Comparison of ENCODE assay signal across 17 cellular contexts in the genomic region with DNA sequence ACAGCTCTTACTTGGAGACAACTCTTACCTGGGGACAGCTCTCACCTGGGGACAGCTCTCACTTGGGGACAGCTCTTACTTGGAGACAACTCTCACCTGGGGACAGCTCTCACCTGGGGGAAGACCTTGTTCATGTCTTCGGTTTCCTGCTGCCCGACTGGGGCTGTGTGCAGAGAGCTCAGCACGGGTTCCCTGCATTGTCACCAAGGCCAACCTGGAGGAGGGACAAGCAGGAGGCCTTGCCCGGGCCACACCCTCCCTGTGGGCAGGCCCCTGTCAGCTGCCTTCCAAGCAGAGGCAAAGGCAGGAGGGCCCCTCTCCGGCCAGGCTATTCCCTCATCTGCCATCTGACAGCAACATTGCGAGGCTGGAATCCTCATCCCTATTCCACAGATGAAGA. TPM values are rescaled to one million over a fixed set of nuclear protein-coding genes. Genes with fewer than 3 reads are reported as not detected.
DNase-seq lines count a peak whose midpoint lies in the region; ATAC-seq, FAIRE-seq and TF ChIP-seq lines count a peak whose summit lies in the region.
"Had no signal": no experiment of that assay in that cellular context is flagged by ENCODE, and none has a peak within 500 bp of the region (broad histone marks: within the 10 kb centered on the region; RNA-seq: fewer than 3 reads in every experiment).

A gene with protein sequence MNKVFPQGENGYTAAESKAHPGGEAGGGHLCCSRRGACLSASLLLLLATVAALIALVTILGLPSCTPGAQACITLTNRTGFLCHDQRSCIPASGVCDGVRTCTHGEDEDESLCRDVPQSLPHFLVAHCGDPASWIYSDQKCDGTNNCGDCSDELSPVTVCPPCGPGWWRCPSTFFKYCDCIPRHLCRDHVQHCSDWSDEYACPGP (minus strand): TSS at position 208 of the 400 bp plus-strand sequence. CDS start 74 bp downstream, at position 134.

- WGBS in hepatocyte (ENCODE audit: low lambda C conversion rate, missing lambda C conversion rate), result 50% methylated on average over 6 of the region's 6 CpGs
- 22 to 25% methylated on average over 6 of the region's 6 CpGs for WGBS in pancreas, 2 donors

- no peak within 1 kb of the TSS for H3K4me2 ChIP-seq in DND-41 (ENCODE audit: insufficient read depth, low read length)
- peak within 1 kb of the TSS; percentile 16 for H3K4me2 ChIP-seq in hepatocyte
- H3K4me2 ChIP-seq: BLaER1 had no signal

- H3K9ac ChIP-seq in DND-41 (ENCODE audit: low read depth, low read length), result no peak within 1 kb of the TSS
- H3K9ac ChIP-seq: BLaER1 had no signal

- H3K9me3 ChIP-seq in DND-41 (ENCODE audit: insufficient read depth, low read length, severe bottlenecking), result no peaks in the 10 kb centered on the region
- H3K9me3 ChIP-seq in hepatocyte (ENCODE audit: low read depth), result no peaks in the 10 kb centered on the region
- no peaks in the 10 kb centered on the region for H3K9me3 ChIP-seq in pancreas
- H3K9me3 ChIP-seq: BLaER1, spleen had no signal

- peaks cover 4% of the 10 kb centered on the region for H3K27me3 ChIP-seq in DND-41 (ENCODE audit: insufficient read depth, low read length, poor library complexity)
- no peaks in the 10 kb centered on the region for H3K27me3 ChIP-seq in hepatocyte
- H3K27me3 ChIP-seq in pancreas, result no peaks in the 10 kb centered on the region
- H3K27me3 ChIP-seq: BLaER1 had no signal

- ATAC-seq in DND-41 (ENCODE audit: insufficient read depth, low read depth) (no peak), pancreas (peak in 3 of 4 donors; percentile 69 to 85 (median 76)), HG03432 (IDR thresholded peaks at IDR 0.05; ENCODE audit: unreplicated experiment) (no peak)
- ATAC-seq: activated T-cell treated with anti-CD3 and anti-CD28 coated beads, Interleukin-2, amount 50 U/mL, for 72 hours had no signal

- H4K20me1 ChIP-seq in DND-41 (ENCODE audit: insufficient read depth, low read length) (no peaks in the 10 kb centered on the region), hepatocyte (ENCODE audit: insufficient read depth, poor library complexity, severe bottlenecking) (no peaks in the 10 kb centered on the region)
- H4K20me1 ChIP-seq: BLaER1 had no signal

- peak; percentile 1 for DNase-seq in DND-41
- DNase-seq in NCI-H510A treated with DMSO at 0.1 percent for 48 hours (lab: John Stamatoyannopoulos, UW), result peak; percentile 69
- peak; percentile 66 for DNase-seq in hepatocyte (ENCODE audit: low spot score)
- DNase-seq in pancreas, result no peak
- no peak for DNase-seq in GM13977 (ENCODE audit: low spot score)
- no peak for DNase-seq in NK-92 (lab: John Stamatoyannopoulos, UW; ENCODE audit: unreplicated experiment)
- DNase-seq: activated T-cell treated with anti-CD3 and anti-CD28 coated beads, Interleukin-2, amount 50 U/mL, for 72 hours; NCI-H2081; NK-92 treated with Interleukin-12 subunit alpha and Interleukin-12 subunit beta, amount 100 ng/mL, for 24 hours; nucleus accumbens; SHP77; spleen; substantia nigra had no signal

- H3K27ac ChIP-seq in DND-41 (ENCODE audit: low read length) (no peak within 1 kb of the TSS), hepatocyte (peak within 1 kb of the TSS; percentile 40), pancreas (no peak within 1 kb of the TSS)
- H3K27ac ChIP-seq: BLaER1, spleen had no signal

- no peaks in the 10 kb centered on the region for H3K9me2 ChIP-seq in hepatocyte (replicated peaks; ENCODE audit: insufficient read depth)

- no peak for FAIRE-seq in pancreas (lab: Jason Lieb, UNC)

- TF ChIP-seq CTCF in DND-41 (IDR thresholded peaks at IDR 0.05; ENCODE audit: borderline replicate concordance, extremely low read depth, low read length, poor library complexity, severe bottlenecking), result no peak
- TF ChIP-seq CTCF in hepatocyte (IDR thresholded peaks at IDR 0.05; ENCODE audit: poor library complexity), result no peak
- TF ChIP-seq CTCF in pancreas (IDR thresholded peaks at IDR 0.05), result no peak
- TF ChIP-seq CTCF in GM13977 (IDR thresholded peaks at IDR 0.05; ENCODE audit: extremely low read depth, insufficient read depth, missing control alignments), result no peak

- H3K4me3 ChIP-seq in DND-41 (ENCODE audit: low read depth in 1 of 2, low read length in 2 of 2) (no peak within 1 kb of the TSS), hepatocyte (no peak within 1 kb of the TSS), pancreas (no peak within 1 kb of the TSS)
- H3K4me3 ChIP-seq: BLaER1, spleen had no signal

- H3K4me1 ChIP-seq in DND-41 (ENCODE audit: insufficient read depth, low read length) (no peaks in the 10 kb centered on the region), hepatocyte (ENCODE audit: insufficient read depth) (peaks cover 13% of the 10 kb centered on the region), pancreas (no peaks in the 10 kb centered on the region)
- H3K4me1 ChIP-seq: BLaER1, spleen had no signal

- intact Hi-C loops in pancreas (cut with DNase I), result no loop called here

- H3K36me3 ChIP-seq in DND-41 (ENCODE audit: insufficient read depth, low read length), result no peaks in the 10 kb centered on the region
- H3K36me3 ChIP-seq in hepatocyte (replicated peaks; ENCODE audit: insufficient read depth, low read depth), result no peaks in the 10 kb centered on the region
- no peaks in the 10 kb centered on the region for H3K36me3 ChIP-seq in pancreas
- H3K36me3 ChIP-seq: BLaER1, spleen had no signal

- in situ Hi-C loops in GM13977 (cut with MboI; ENCODE audit: low pct_unique_long_range_greater_than_20kb, low sequenced_read_pairs, unreplicated experiment), result no loop called here

- no peaks in the 10 kb centered on the region for H3K79me2 ChIP-seq in DND-41 (ENCODE audit: insufficient read depth, low read length)
- H3K79me2 ChIP-seq in hepatocyte, result no peaks in the 10 kb centered on the region

- H2AFZ ChIP-seq in DND-41 (ENCODE audit: low read depth, low read length) (no peak within 1 kb of the TSS), hepatocyte (no peak within 1 kb of the TSS)

RNA-seq across cellular contexts. Expression of the gene that starts here (rescaled TPM):
- total RNA-seq in hepatocyte, result 0.28 and 1.7 TPM in 2 replicates
- polyA plus RNA-seq in hepatocyte, result 0.13 and 0.82 TPM in 2 replicates
- total RNA-seq in pancreas, result under 1 TPM in 4 of 6 donors, not detected in 2; 0.08 to 0.29 (median 0.17) TPM
- under 1 TPM in 1 of 2 donors, not detected in 1; 0.21 TPM for polyA plus RNA-seq in pancreas
- total RNA-seq: activated T-cell treated with anti-CD3 and anti-CD28 coated beads, Interleukin-2, amount 50 U/mL, for 72 hours; fibroblast of lung; M059J; spleen had no signal
- polyA plus RNA-seq: fibroblast of lung, spleen had no signal

Comparison
In these comparisons a context has a peak if more than half of its experiments do, and no peak if none do; other contexts are left out.
1. Peak in ATAC-seq in pancreas; RNA of the gene not detected or under 1 TPM.
2. DNase-seq: peak in DND-41 (single experiment), NCI-H510A treated with DMSO at 0.1 percent for 48 hours (single experiment) and hepatocyte (single experiment); none in pancreas (0 of 6), GM13977 (single experiment) and NK-92 (single experiment).